ENCODE assay signal across 32 cellular contexts in the genomic region with DNA sequence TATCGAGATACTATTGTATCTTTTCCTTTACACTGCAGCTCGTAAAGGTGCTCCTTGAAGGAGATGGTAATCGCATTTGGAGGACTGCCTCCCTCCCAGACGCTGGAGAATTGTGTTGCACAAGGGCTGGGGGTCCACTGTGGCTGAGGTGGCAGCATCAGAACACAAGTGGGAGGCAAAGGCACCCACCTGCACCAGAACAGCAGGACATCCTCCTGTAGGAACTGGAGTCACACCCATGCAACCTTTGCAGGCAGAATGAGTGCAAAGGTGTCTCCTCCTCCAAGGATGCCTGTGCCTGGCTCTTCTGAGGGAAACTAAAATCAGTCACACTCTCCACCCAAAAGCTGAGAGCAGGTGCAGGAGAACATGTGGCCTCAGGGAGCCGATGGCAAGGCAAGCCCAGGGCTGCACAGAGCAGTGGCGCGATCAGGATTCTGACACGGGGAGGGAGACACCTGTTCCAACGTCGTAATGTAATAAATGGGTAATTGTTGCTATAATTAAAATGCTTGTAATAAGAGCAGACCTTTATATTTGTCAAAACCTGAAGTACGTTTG.
"Had no signal": no experiment of that assay in that cellular context is flagged by ENCODE, and none has a peak within 500 bp of the region (broad histone marks: within the 10 kb centered on the region; RNA-seq: fewer than 3 reads in every experiment).

No MANE protein-coding gene starts in this region.

- H3K27ac Mint-ChIP-seq: activated CD4-positive, alpha-beta T cell treated with anti-CD3 and anti-CD28 coated beads, Interleukin-2, amount 10 ng/mL, durations not matched to agents 24 days and 14 days; activated CD8-positive, alpha-beta T cell treated with anti-CD3 and anti-CD28 coated beads for 36 hours; activated naive CD4-positive, alpha-beta T cell treated with anti-CD3 and anti-CD28 coated beads for 36 hours; activated naive CD4-positive, alpha-beta T cell treated with anti-CD3 and anti-CD28 coated beads, Interleukin-2, amount 50 U/mL, for 72 hours; activated T-cell treated with anti-CD3 and anti-CD28 coated beads, Interleukin-2, amount 50 U/mL, for 72 hours; activated T-helper 17 cell treated with anti-CD3 and anti-CD28 coated beads, Interleukin-2, amount 50 U/mL, for 72 hours; brain; T-helper 1 cell treated with Interleukin-12 subunit alpha and Interleukin-12 subunit beta and Interleukin-4 antibody, amounts not matched to agents 30 μg/mL and 1 μg/mL, for 36 hours; T-helper 2 cell treated with Interferon-gamma antibody and Interleukin-4, amounts not matched to agents 5 μg/mL and 100 μg/mL, for 36 hours had no signal

- H3K9me3 Mint-ChIP-seq: activated CD4-positive, alpha-beta T cell treated with anti-CD3 and anti-CD28 coated beads, Interleukin-2, amount 10 ng/mL, durations not matched to agents 24 days and 14 days; activated CD8-positive, alpha-beta T cell treated with anti-CD3 and anti-CD28 coated beads for 36 hours; activated naive CD4-positive, alpha-beta T cell treated with anti-CD3 and anti-CD28 coated beads for 36 hours; activated naive CD4-positive, alpha-beta T cell treated with anti-CD3 and anti-CD28 coated beads, Interleukin-2, amount 50 U/mL, for 72 hours; activated T-cell treated with anti-CD3 and anti-CD28 coated beads, Interleukin-2, amount 50 U/mL, for 72 hours; activated T-helper 17 cell treated with anti-CD3 and anti-CD28 coated beads, Interleukin-2, amount 50 U/mL, for 72 hours; T-helper 1 cell treated with Interleukin-12 subunit alpha and Interleukin-12 subunit beta and Interleukin-4 antibody, amounts not matched to agents 30 μg/mL and 1 μg/mL, for 36 hours; T-helper 2 cell treated with Interferon-gamma antibody and Interleukin-4, amounts not matched to agents 5 μg/mL and 100 μg/mL, for 36 hours had no signal

- H3K27me3 ChIP-seq: adrenal gland, Peyer's patch, SJSA1 had no signal

- H3K4me3 Mint-ChIP-seq: activated CD4-positive, alpha-beta T cell treated with anti-CD3 and anti-CD28 coated beads, Interleukin-2, amount 10 ng/mL, durations not matched to agents 24 days and 14 days; activated CD8-positive, alpha-beta T cell treated with anti-CD3 and anti-CD28 coated beads for 36 hours; activated naive CD4-positive, alpha-beta T cell treated with anti-CD3 and anti-CD28 coated beads for 36 hours; activated T-cell treated with anti-CD3 and anti-CD28 coated beads, Interleukin-2, amount 50 U/mL, for 72 hours; activated T-helper 17 cell treated with anti-CD3 and anti-CD28 coated beads, Interleukin-2, amount 50 U/mL, for 72 hours; brain; T-helper 1 cell treated with Interleukin-12 subunit alpha and Interleukin-12 subunit beta and Interleukin-4 antibody, amounts not matched to agents 30 μg/mL and 1 μg/mL, for 36 hours; T-helper 2 cell treated with Interferon-gamma antibody and Interleukin-4, amounts not matched to agents 5 μg/mL and 100 μg/mL, for 36 hours had no signal

- H3K4me2 ChIP-seq: KMS-11, SK-N-SH had no signal

- H3K4me3 ChIP-seq: adrenal gland, Peyer's patch, SJSA1 had no signal

- DNase-seq: activated CD4-positive, alpha-beta T cell treated with anti-CD3 and anti-CD28 coated beads, Interleukin-2, amount 10 ng/mL, durations not matched to agents 24 days and 14 days; activated CD4-positive, alpha-beta T cell treated with anti-CD3 and anti-CD28 coated beads, Interleukin-2, amount 50 U/mL, for 4 hours; activated CD8-positive, alpha-beta T cell treated with anti-CD3 and anti-CD28 coated beads for 36 hours; activated gamma-delta T cell treated with Interleukin-2 at 50 U/mL for 16 hours; activated naive CD4-positive, alpha-beta T cell treated with anti-CD3 and anti-CD28 coated beads for 36 hours; activated T-cell treated with anti-CD3 and anti-CD28 coated beads, Interleukin-2, amount 50 U/mL, for 1 hour; activated T-cell treated with anti-CD3 and anti-CD28 coated beads, Interleukin-2, amount 50 U/mL, for 72 hours; caudate nucleus; cerebellar nuclear complex; MM.1S; NCI-H1092 treated with DMSO at 0.1 percent for 48 hours; NCI-H1436; NCI-H187; NCI-H2029 treated with DMSO at 0.1 percent for 48 hours; NCI-H2227 treated with DMSO at 0.1 percent for 48 hours; NCI-H446 treated with DMSO at 0.1 percent for 48 hours; NCI-H524; NCI-H69; NK-92 treated with Interleukin-12 subunit alpha and Interleukin-12 subunit beta, amount 100 ng/mL, for 24 hours; PC-3; Peyer's patch; RPMI8226; SHP77 treated with DMSO at 0.1 percent for 48 hours; SK-N-SH had no signal

- H3K4me1 ChIP-seq: adrenal gland, Peyer's patch had no signal

- H3K27me3 Mint-ChIP-seq: activated CD4-positive, alpha-beta T cell treated with anti-CD3 and anti-CD28 coated beads, Interleukin-2, amount 10 ng/mL, durations not matched to agents 24 days and 14 days; activated CD8-positive, alpha-beta T cell treated with anti-CD3 and anti-CD28 coated beads for 36 hours had no signal

- ATAC-seq: activated CD8-positive, alpha-beta T cell treated with anti-CD3 and anti-CD28 coated beads for 36 hours; activated naive CD4-positive, alpha-beta T cell treated with anti-CD3 and anti-CD28 coated beads, Interleukin-2, amount 50 U/mL, for 72 hours; activated T-cell treated with anti-CD3 and anti-CD28 coated beads, Interleukin-2, amount 50 U/mL, for 72 hours; activated T-helper 17 cell treated with anti-CD3 and anti-CD28 coated beads, Interleukin-2, amount 50 U/mL, for 72 hours; PC-3 had no signal

- H3K9me3 ChIP-seq: adrenal gland, Peyer's patch, SK-N-SH had no signal

- H3K36me3 ChIP-seq: adrenal gland, Peyer's patch, SJSA1 had no signal

- H3K36me3 Mint-ChIP-seq: activated naive CD4-positive, alpha-beta T cell treated with anti-CD3 and anti-CD28 coated beads, Interleukin-2, amount 50 U/mL, for 72 hours; brain had no signal

- H3K27ac ChIP-seq: adrenal gland, KMS-11, Peyer's patch, SJSA1 had no signal

- H3K9ac ChIP-seq: KMS-11, SK-N-SH had no signal

- H3K4me1 Mint-ChIP-seq: activated CD4-positive, alpha-beta T cell treated with anti-CD3 and anti-CD28 coated beads, Interleukin-2, amount 10 ng/mL, durations not matched to agents 24 days and 14 days; activated T-helper 17 cell treated with anti-CD3 and anti-CD28 coated beads, Interleukin-2, amount 50 U/mL, for 72 hours had no signal
